1 cellular context compared by ENCODE assay signal in the genomic region with DNA sequence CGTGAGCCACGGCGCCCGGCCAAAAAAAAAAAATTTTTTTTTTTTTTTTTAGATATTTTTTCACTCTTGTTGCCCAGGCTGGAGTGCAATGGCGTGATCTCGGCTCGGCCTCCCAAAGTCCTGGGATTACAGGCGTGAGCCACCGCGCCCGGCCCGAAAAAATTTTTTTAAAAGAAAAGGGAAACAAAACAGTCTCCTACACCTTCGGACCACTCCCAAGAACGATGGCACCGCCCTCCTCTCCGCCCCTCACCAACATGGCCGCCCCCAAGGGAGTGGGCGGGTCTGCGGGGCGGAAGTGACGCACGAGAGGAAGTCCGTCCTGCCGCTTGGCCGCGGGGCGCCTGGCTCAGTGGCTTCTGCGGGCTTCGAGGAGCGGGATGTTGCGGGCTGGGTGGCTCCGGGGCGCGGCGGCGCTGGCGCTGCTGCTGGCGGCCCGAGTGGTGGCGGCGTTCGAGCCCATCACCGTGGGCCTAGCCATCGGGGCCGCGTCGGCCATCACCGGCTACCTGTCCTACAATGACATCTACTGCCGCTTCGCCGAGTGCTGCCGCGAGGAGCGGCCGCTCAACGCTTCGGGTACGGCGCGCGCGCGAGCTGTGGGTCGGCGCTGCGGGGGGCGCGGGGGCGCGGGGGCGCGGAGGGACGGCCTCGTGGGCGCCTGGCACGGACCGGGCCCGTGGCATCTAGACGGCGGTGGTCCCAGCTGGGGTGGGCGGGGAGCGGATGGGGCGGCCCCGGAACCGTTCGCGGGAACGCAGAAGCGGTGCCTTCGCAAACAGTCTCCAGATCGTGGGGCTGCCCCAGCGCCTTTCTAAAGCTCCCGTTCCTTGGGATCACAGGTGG.
TF ChIP-seq lines count a peak whose summit lies in the region.

A gene with protein sequence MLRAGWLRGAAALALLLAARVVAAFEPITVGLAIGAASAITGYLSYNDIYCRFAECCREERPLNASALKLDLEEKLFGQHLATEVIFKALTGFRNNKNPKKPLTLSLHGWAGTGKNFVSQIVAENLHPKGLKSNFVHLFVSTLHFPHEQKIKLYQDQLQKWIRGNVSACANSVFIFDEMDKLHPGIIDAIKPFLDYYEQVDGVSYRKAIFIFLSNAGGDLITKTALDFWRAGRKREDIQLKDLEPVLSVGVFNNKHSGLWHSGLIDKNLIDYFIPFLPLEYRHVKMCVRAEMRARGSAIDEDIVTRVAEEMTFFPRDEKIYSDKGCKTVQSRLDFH (plus strand): TSS at position 352 of the 846 bp plus-strand sequence. CDS start 29 bp downstream, at position 381.

TF ChIP-seq in HepG2, 621 proteins besides CTCF, POLR2A, EP300 and RAD21 (continued from another document and continues in another):
- TF ChIP-seq, protein P1, sequence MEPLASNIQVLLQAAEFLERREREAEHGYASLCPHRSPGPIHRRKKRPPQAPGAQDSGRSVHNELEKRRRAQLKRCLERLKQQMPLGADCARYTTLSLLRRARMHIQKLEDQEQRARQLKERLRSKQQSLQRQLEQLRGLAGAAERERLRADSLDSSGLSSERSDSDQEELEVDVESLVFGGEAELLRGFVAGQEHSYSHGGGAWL (CRISPR knock-in tag; IDR thresholded peaks at IDR 0.05), result peak; percentile 65; the same call in 1 of the 2 replicates
- TF ChIP-seq, protein P2, sequence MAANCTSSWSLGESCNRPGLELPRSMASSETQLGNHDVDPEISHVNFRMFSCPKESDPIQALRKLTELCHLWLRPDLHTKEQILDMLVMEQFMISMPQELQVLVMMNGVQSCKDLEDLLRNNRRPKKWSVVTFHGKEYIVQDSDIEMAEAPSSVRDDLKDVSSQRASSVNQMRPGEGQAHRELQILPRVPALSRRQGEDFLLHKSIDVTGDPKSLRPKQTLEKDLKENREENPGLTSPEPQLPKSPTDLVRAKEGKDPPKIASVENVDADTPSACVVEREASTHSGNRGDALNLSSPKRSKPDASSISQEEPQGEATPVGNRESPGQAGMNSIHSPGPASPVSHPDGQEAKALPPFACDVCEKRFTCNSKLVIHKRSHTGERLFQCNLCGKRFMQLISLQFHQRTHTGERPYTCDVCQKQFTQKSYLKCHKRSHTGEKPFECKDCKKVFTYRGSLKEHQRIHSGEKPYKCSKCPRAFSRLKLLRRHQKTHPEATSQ (CRISPR knock-in tag; IDR thresholded peaks at IDR 0.05; ENCODE audit: borderline replicate concordance), result no peak
- TF ChIP-seq SRY (CRISPR knock-in tag; IDR thresholded peaks at IDR 0.05) (peak; percentile 92; the same call in 1 of the 2 replicates), TRIM24 (CRISPR knock-in tag; IDR thresholded peaks at IDR 0.05) (no peak), CENPT (CRISPR knock-in tag; IDR thresholded peaks at IDR 0.05; ENCODE audit: low read depth) (no peak), HNRNPK (IDR thresholded peaks at IDR 0.05; ENCODE audit: low read depth, low read length, poor library complexity, severe bottlenecking) (no peak), IRF2 (CRISPR knock-in tag; IDR thresholded peaks at IDR 0.05) (peak; percentile 77; the same call in 1 of the 2 replicates), ZNF138 (CRISPR knock-in tag; IDR thresholded peaks at IDR 0.05; ENCODE audit: low read depth) (peak; percentile 39; the same call in 1 of the 2 replicates), RBFOX2 (IDR thresholded peaks at IDR 0.05; ENCODE audit: low read depth, low read length) (peak; percentile 93), HCFC1 (IDR thresholded peaks at IDR 0.05; ENCODE audit: low read depth, low read length) (peak; percentile 80), JARID2 (CRISPR knock-in tag; IDR thresholded peaks at IDR 0.05; ENCODE audit: insufficient replicate concordance) (no peak), ZNF235 (CRISPR knock-in tag; IDR thresholded peaks at IDR 0.05; ENCODE audit: borderline replicate concordance) (no peak), RORA (CRISPR knock-in tag; IDR thresholded peaks at IDR 0.05) (no peak), ZNF557 (CRISPR knock-in tag; IDR thresholded peaks at IDR 0.05) (no peak), ZBTB3 (CRISPR knock-in tag; IDR thresholded peaks at IDR 0.05; ENCODE audit: borderline replicate concordance, low read depth) (no peak), RFX5 (IDR thresholded peaks at IDR 0.05; ENCODE audit: low read depth, low read length) (no peak), CBX2 (IDR thresholded peaks at IDR 0.05; ENCODE audit: low read depth, low read length) (no peak), CBX2 (CRISPR knock-in tag; IDR thresholded peaks at IDR 0.05; ENCODE audit: low read depth) (no peak), RFX3 (CRISPR knock-in tag; IDR thresholded peaks at IDR 0.05) (no peak)
- TF ChIP-seq, protein P3, sequence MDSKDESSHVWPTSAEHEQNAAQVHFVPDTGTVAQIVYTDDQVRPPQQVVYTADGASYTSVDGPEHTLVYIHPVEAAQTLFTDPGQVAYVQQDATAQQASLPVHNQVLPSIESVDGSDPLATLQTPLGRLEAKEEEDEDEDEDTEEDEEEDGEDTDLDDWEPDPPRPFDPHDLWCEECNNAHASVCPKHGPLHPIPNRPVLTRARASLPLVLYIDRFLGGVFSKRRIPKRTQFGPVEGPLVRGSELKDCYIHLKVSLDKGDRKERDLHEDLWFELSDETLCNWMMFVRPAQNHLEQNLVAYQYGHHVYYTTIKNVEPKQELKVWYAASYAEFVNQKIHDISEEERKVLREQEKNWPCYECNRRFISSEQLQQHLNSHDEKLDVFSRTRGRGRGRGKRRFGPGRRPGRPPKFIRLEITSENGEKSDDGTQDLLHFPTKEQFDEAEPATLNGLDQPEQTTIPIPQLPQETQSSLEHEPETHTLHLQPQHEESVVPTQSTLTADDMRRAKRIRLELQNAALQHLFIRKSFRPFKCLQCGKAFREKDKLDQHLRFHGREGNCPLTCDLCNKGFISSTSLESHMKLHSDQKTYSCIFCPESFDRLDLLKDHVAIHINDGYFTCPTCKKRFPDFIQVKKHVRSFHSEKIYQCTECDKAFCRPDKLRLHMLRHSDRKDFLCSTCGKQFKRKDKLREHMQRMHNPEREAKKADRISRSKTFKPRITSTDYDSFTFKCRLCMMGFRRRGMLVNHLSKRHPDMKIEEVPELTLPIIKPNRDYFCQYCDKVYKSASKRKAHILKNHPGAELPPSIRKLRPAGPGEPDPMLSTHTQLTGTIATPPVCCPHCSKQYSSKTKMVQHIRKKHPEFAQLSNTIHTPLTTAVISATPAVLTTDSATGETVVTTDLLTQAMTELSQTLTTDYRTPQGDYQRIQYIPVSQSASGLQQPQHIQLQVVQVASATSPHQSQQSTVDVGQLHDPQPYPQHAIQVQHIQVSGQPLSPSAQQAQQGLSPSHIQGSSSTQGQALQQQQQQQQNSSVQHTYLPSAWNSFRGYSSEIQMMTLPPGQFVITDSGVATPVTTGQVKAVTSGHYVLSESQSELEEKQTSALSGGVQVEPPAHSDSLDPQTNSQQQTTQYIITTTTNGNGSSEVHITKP (CRISPR knock-in tag; IDR thresholded peaks at IDR 0.05; ENCODE audit: low read depth), result 0 out of 2 replicates have a peak, but pooled peaks have one; percentile 28
- TF ChIP-seq, protein P4, sequence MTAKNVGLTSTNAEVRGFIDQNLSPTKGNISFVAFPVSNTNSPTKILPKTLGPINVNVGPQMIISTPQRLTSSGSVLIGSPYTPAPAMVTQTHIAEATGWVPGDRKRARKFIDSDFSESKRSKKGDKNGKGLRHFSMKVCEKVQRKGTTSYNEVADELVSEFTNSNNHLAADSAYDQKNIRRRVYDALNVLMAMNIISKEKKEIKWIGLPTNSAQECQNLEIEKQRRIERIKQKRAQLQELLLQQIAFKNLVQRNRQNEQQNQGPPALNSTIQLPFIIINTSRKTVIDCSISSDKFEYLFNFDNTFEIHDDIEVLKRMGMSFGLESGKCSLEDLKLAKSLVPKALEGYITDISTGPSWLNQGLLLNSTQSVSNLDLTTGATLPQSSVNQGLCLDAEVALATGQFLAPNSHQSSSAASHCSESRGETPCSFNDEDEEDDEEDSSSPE (CRISPR knock-in tag; IDR thresholded peaks at IDR 0.05), result peak; percentile 56
- TF ChIP-seq, protein P5, sequence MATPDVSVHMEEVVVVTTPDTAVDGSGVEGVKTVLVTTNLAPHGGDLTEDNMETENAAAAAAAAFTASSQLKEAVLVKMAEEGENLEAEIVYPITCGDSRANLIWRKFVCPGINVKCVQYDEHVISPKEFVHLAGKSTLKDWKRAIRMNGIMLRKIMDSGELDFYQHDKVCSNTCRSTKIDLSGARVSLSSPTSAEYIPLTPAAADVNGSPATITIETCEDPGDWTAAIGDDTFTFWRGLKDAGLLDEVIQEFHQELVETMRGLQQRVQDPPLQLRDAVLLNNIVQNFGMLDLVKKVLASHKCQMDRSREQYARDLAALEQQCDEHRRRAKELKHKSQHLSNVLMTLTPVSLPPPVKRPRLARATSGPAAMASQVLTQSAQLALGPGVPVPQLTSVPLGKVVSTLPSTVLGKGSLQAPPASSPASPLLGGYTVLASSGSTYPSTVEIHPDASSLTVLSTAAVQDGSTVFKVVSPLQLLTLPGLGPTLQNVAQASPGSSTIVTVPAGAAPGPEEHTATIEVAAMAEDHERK (CRISPR knock-in tag; IDR thresholded peaks at IDR 0.05; ENCODE audit: low read depth), result no peak
- TF ChIP-seq, protein P6, sequence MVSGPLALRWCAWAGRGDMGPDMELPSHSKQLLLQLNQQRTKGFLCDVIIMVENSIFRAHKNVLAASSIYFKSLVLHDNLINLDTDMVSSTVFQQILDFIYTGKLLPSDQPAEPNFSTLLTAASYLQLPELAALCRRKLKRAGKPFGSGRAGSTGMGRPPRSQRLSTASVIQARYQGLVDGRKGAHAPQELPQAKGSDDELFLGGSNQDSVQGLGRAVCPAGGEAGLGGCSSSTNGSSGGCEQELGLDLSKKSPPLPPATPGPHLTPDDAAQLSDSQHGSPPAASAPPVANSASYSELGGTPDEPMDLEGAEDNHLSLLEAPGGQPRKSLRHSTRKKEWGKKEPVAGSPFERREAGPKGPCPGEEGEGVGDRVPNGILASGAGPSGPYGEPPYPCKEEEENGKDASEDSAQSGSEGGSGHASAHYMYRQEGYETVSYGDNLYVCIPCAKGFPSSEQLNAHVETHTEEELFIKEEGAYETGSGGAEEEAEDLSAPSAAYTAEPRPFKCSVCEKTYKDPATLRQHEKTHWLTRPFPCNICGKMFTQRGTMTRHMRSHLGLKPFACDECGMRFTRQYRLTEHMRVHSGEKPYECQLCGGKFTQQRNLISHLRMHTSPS (CRISPR knock-in tag; IDR thresholded peaks at IDR 0.05; ENCODE audit: low read depth), result no peak
- TF ChIP-seq, protein P7, sequence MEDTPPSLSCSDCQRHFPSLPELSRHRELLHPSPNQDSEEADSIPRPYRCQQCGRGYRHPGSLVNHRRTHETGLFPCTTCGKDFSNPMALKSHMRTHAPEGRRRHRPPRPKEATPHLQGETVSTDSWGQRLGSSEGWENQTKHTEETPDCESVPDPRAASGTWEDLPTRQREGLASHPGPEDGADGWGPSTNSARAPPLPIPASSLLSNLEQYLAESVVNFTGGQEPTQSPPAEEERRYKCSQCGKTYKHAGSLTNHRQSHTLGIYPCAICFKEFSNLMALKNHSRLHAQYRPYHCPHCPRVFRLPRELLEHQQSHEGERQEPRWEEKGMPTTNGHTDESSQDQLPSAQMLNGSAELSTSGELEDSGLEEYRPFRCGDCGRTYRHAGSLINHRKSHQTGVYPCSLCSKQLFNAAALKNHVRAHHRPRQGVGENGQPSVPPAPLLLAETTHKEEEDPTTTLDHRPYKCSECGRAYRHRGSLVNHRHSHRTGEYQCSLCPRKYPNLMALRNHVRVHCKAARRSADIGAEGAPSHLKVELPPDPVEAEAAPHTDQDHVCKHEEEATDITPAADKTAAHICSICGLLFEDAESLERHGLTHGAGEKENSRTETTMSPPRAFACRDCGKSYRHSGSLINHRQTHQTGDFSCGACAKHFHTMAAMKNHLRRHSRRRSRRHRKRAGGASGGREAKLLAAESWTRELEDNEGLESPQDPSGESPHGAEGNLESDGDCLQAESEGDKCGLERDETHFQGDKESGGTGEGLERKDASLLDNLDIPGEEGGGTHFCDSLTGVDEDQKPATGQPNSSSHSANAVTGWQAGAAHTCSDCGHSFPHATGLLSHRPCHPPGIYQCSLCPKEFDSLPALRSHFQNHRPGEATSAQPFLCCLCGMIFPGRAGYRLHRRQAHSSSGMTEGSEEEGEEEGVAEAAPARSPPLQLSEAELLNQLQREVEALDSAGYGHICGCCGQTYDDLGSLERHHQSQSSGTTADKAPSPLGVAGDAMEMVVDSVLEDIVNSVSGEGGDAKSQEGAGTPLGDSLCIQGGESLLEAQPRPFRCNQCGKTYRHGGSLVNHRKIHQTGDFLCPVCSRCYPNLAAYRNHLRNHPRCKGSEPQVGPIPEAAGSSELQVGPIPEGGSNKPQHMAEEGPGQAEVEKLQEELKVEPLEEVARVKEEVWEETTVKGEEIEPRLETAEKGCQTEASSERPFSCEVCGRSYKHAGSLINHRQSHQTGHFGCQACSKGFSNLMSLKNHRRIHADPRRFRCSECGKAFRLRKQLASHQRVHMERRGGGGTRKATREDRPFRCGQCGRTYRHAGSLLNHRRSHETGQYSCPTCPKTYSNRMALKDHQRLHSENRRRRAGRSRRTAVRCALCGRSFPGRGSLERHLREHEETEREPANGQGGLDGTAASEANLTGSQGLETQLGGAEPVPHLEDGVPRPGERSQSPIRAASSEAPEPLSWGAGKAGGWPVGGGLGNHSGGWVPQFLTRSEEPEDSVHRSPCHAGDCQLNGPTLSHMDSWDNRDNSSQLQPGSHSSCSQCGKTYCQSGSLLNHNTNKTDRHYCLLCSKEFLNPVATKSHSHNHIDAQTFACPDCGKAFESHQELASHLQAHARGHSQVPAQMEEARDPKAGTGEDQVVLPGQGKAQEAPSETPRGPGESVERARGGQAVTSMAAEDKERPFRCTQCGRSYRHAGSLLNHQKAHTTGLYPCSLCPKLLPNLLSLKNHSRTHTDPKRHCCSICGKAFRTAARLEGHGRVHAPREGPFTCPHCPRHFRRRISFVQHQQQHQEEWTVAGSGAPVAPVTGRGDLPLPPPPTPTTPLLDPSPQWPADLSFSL (CRISPR knock-in tag; IDR thresholded peaks at IDR 0.05), result no peak
- TF ChIP-seq, protein P8, sequence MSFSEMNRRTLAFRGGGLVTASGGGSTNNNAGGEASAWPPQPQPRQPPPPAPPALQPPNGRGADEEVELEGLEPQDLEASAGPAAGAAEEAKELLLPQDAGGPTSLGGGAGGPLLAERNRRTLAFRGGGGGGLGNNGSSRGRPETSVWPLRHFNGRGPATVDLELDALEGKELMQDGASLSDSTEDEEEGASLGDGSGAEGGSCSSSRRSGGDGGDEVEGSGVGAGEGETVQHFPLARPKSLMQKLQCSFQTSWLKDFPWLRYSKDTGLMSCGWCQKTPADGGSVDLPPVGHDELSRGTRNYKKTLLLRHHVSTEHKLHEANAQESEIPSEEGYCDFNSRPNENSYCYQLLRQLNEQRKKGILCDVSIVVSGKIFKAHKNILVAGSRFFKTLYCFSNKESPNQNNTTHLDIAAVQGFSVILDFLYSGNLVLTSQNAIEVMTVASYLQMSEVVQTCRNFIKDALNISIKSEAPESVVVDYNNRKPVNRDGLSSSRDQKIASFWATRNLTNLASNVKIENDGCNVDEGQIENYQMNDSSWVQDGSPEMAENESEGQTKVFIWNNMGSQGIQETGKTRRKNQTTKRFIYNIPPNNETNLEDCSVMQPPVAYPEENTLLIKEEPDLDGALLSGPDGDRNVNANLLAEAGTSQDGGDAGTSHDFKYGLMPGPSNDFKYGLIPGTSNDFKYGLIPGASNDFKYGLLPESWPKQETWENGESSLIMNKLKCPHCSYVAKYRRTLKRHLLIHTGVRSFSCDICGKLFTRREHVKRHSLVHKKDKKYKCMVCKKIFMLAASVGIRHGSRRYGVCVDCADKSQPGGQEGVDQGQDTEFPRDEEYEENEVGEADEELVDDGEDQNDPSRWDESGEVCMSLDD (CRISPR knock-in tag; IDR thresholded peaks at IDR 0.05; ENCODE audit: borderline replicate concordance), result no peak
